13 cellular contexts compared by ENCODE assay signal in genomic region chr3:12959838-12960378, GRCh38.
DNase-seq lines count a peak whose midpoint lies in the region; ATAC-seq, FAIRE-seq and TF ChIP-seq lines count a peak whose summit lies in the region.
"Had no signal": no experiment of that assay in that cellular context is flagged by ENCODE, and none has a peak within 500 bp of the region (broad histone marks: within the 10 kb centered on the region; RNA-seq: fewer than 3 reads in every experiment).

No MANE protein-coding gene starts in this region.

- CTCF ChIA-PET in endothelial cell of umbilical vein (lab: Charles Lee), result interaction anchor here (1.0 to 3.0 kb wide), 5 partner anchors 10 to 68 kb away, joined by 3 to 17 read pairs (median 4); no protein-coding TSS in a partner anchor

- H3K9ac ChIP-seq in endothelial cell of umbilical vein (replicated peaks; ENCODE audit: extremely low read depth, insufficient read depth, low read length), result no peak overlapping the region
- no peak overlapping the region for H3K9ac ChIP-seq in neural progenitor cell

- H3K36me3 ChIP-seq in DOHH2 (ENCODE audit: control insufficient read depth, low read length) (no peaks in the 10 kb centered on the region), endothelial cell of umbilical vein (ENCODE audit: control insufficient read depth in 2 of 2, extremely low read depth in 1 of 2, insufficient read depth in 2 of 2, low read length in 2 of 2) (no peaks in the 10 kb centered on the region), neural progenitor cell (no peaks in the 10 kb centered on the region)

- H3K4me2 ChIP-seq in DOHH2 (ENCODE audit: low read length), result peak overlapping the region; percentile 17
- peak overlapping the region; percentile 2 for H3K4me2 ChIP-seq in endothelial cell of umbilical vein (ENCODE audit: insufficient read depth, low read length)
- H3K4me2 ChIP-seq in neural progenitor cell, result no peak overlapping the region

- H4K20me1 ChIP-seq in DOHH2 (ENCODE audit: control insufficient read depth, insufficient read depth, low read depth, low read length) (no peaks in the 10 kb centered on the region), endothelial cell of umbilical vein (replicated peaks; ENCODE audit: control insufficient read depth, extremely low read depth, insufficient read depth, low read length) (no peaks in the 10 kb centered on the region), neural progenitor cell (ENCODE audit: low read depth) (peaks cover 96% of the 10 kb centered on the region)

- H3K4me3 ChIP-seq in DOHH2 (ENCODE audit: low read length), result no peak overlapping the region
- no peak overlapping the region for H3K4me3 ChIP-seq in endothelial cell of umbilical vein (replicated peaks in 1 of 3; ENCODE audit: insufficient read depth in 1 of 3, low read depth in 1 of 3, low read length in 3 of 3)
- H3K4me3 ChIP-seq in neural progenitor cell, result no peak overlapping the region

- H2AFZ ChIP-seq in endothelial cell of umbilical vein (ENCODE audit: low read depth, low read length) (no peak overlapping the region), neural progenitor cell (replicated peaks) (no peak overlapping the region)

- DNase-seq in NOMO-1 treated with DMSO at 0.1 percent for 48 hours (lab: John Stamatoyannopoulos, UW; ENCODE audit: unreplicated experiment), result peak; percentile 80
- peak; percentile 39 for DNase-seq in endothelial cell of umbilical vein (ENCODE audit: low read depth, low spot score)
- DNase-seq in neural progenitor cell (ENCODE audit: low spot score), result no peak
- DNase-seq in RCC 7860 (ENCODE audit: low spot score), result no peak
- no peak for DNase-seq in A172 (ENCODE audit: low spot score)
- no peak for DNase-seq in stimulated activated CD4-positive, alpha-beta T cell treated with anti-CD3 and anti-CD28 coated beads, Interleukin-4, amount 100 ng/mL, for 1 hour
- DNase-seq: activated CD4-positive, CD25-positive, alpha-beta regulatory T cell treated with anti-CD3 and anti-CD28 coated beads, Interleukin-2, amount 50 U/mL, for 72 hours; activated naive CD4-positive, alpha-beta T cell treated with anti-CD3 and anti-CD28 coated beads for 36 hours; effector CD8-positive, alpha-beta T cell; NCI-H1092 treated with DMSO at 0.1 percent for 48 hours had no signal

- no peaks in the 10 kb centered on the region for H3K9me3 ChIP-seq in DOHH2 (ENCODE audit: control insufficient read depth, insufficient read depth, low read length)
- no peaks in the 10 kb centered on the region for H3K9me3 ChIP-seq in endothelial cell of umbilical vein (replicated peaks; ENCODE audit: control insufficient read depth, insufficient read depth, low read length)
- H3K9me3 ChIP-seq in neural progenitor cell (ENCODE audit: low read depth), result no peaks in the 10 kb centered on the region

- H3K36me3 Mint-ChIP-seq in neural progenitor cell, result peaks cover 4% of the 10 kb centered on the region

- peak; percentile 19 for TF ChIP-seq POLR2A in endothelial cell of umbilical vein (IDR thresholded peaks at IDR 0.05; ENCODE audit: low read depth, low read length)

- no TSS peak for BruUV-seq in endothelial cell of umbilical vein (replicated peaks; lab: Mats Ljungman, UMichigan)

- dilution Hi-C loops in endothelial cell of umbilical vein (cut with MboI; ENCODE audit: extremely low pct_ligation_motif_present, low sequenced_read_pairs), result no loop called here

- H3K4me1 ChIP-seq in DOHH2 (ENCODE audit: control insufficient read depth, low read length) (peaks cover 11% of the 10 kb centered on the region), endothelial cell of umbilical vein (ENCODE audit: control insufficient read depth, extremely low read depth, insufficient read depth, low read length) (peaks cover 34% of the 10 kb centered on the region), neural progenitor cell (peaks cover 17% of the 10 kb centered on the region)

- peak overlapping the region; percentile 60 for H3K27ac Mint-ChIP-seq in neural progenitor cell
- H3K27ac Mint-ChIP-seq: activated naive CD4-positive, alpha-beta T cell treated with anti-CD3 and anti-CD28 coated beads for 36 hours had no signal

- FAIRE-seq in endothelial cell of umbilical vein (lab: Jason Lieb, UNC) (peak; percentile 69), RCC 7860 (lab: Jason Lieb, UNC) (no peak)

- H3K9me3 Mint-ChIP-seq in neural progenitor cell, result no peaks in the 10 kb centered on the region
- H3K9me3 Mint-ChIP-seq: activated naive CD4-positive, alpha-beta T cell treated with anti-CD3 and anti-CD28 coated beads for 36 hours had no signal

- TF ChIP-seq CTCF in DOHH2 (IDR thresholded peaks at IDR 0.05; ENCODE audit: low read depth, low read length, poor library complexity, severe bottlenecking), result no peak
- TF ChIP-seq CTCF in endothelial cell of umbilical vein (IDR thresholded peaks at IDR 0.05; ENCODE audit: extremely low read depth in 1 of 2, insufficient read depth in 1 of 2, low read depth in 1 of 2, low read length in 2 of 2), result no peak
- no peak for TF ChIP-seq CTCF in neural progenitor cell (IDR thresholded peaks at IDR 0.05)

- peaks cover 2% of the 10 kb centered on the region for H3K27me3 Mint-ChIP-seq in neural progenitor cell (ENCODE audit: insufficient read depth, low read depth)

- peaks cover 46% of the 10 kb centered on the region for H3K4me1 Mint-ChIP-seq in neural progenitor cell

- no peak overlapping the region for H3K27ac ChIP-seq in DOHH2 (ENCODE audit: low read depth, low read length)
- H3K27ac ChIP-seq in endothelial cell of umbilical vein (ENCODE audit: insufficient read depth, low read depth, low read length), result no peak overlapping the region
- no peak overlapping the region for H3K27ac ChIP-seq in neural progenitor cell
- H3K27ac ChIP-seq: C4-2B had no signal

- no peaks in the 10 kb centered on the region for H3K9me2 ChIP-seq in DOHH2 (replicated peaks; ENCODE audit: control insufficient read depth, low read length)

- ATAC-seq in GM19035 (IDR thresholded peaks at IDR 0.05; ENCODE audit: unreplicated experiment), result no peak

- intact Hi-C loops in endothelial cell of umbilical vein (cut with micrococcal nuclease), result no loop called here

- H3K79me2 ChIP-seq in DOHH2 (ENCODE audit: control insufficient read depth, low read length) (no peaks in the 10 kb centered on the region), endothelial cell of umbilical vein (ENCODE audit: control insufficient read depth, insufficient read depth, low read length) (no peaks in the 10 kb centered on the region), neural progenitor cell (ENCODE audit: low read depth) (peaks cover 57% of the 10 kb centered on the region)

- H3K4me3 Mint-ChIP-seq in neural progenitor cell, result no peak overlapping the region
- H3K4me3 Mint-ChIP-seq: activated naive CD4-positive, alpha-beta T cell treated with anti-CD3 and anti-CD28 coated beads for 36 hours had no signal

- H3K9me1 ChIP-seq in endothelial cell of umbilical vein (replicated peaks; ENCODE audit: control insufficient read depth, extremely low read depth, insufficient read depth, low read length), result no peaks in the 10 kb centered on the region

- peaks cover 28% of the 10 kb centered on the region for H3K27me3 ChIP-seq in DOHH2 (ENCODE audit: control insufficient read depth, low read length)
- no peaks in the 10 kb centered on the region for H3K27me3 ChIP-seq in endothelial cell of umbilical vein (ENCODE audit: control insufficient read depth in 2 of 2, insufficient read depth in 2 of 2, low read length in 2 of 2)
- H3K27me3 ChIP-seq in neural progenitor cell, result no peaks in the 10 kb centered on the region

- POLR2A ChIA-PET in endothelial cell of umbilical vein (lab: Charles Lee), result no interaction called here

- H3F3A ChIP-seq in DOHH2 (ENCODE audit: control insufficient read depth, insufficient read depth), result no peaks in the 10 kb centered on the region
- H3F3A ChIP-seq in neural progenitor cell (ENCODE audit: low read depth), result no peaks in the 10 kb centered on the region

TF ChIP-seq in endothelial cell of umbilical vein, 7 proteins besides CTCF, POLR2A, EP300 and RAD21:
- no peak for TF ChIP-seq GATA2 (IDR thresholded peaks at IDR 0.05; ENCODE audit: insufficient read depth, insufficient read length, low read depth, low read length)
- TF ChIP-seq POLR2AphosphoS5 (IDR thresholded peaks at IDR 0.05; ENCODE audit: insufficient read depth, low read depth, low read length), result no peak
- TF ChIP-seq MAX (IDR thresholded peaks at IDR 0.05; ENCODE audit: insufficient read depth, insufficient read length), result no peak
- no peak for TF ChIP-seq JUN (IDR thresholded peaks at IDR 0.05; ENCODE audit: borderline replicate concordance, insufficient read depth, insufficient read length, low read depth)
- no peak for TF ChIP-seq FOS (IDR thresholded peaks at IDR 0.05; ENCODE audit: borderline replicate concordance, insufficient read depth, low read length)
- TF ChIP-seq MYC (IDR thresholded peaks at IDR 0.05; ENCODE audit: low read depth, low read length), result no peak
- no peak for TF ChIP-seq EZH2 (IDR thresholded peaks at IDR 0.05; ENCODE audit: borderline replicate concordance, low read depth, low read length, severe bottlenecking)

Comparison
In these comparisons a context has a peak if more than half of its experiments do, and no peak if none do; other contexts are left out.
1. DNase-seq: peak in NOMO-1 treated with DMSO at 0.1 percent for 48 hours (single experiment) and endothelial cell of umbilical vein (single experiment); none in neural progenitor cell (single experiment), RCC 7860 (single experiment), A172 (single experiment) and stimulated activated CD4-positive, alpha-beta T cell treated with anti-CD3 and anti-CD28 coated beads, Interleukin-4, amount 100 ng/mL, for 1 hour (single experiment).